12 cellular contexts compared by ENCODE assay signal in the genomic region with DNA sequence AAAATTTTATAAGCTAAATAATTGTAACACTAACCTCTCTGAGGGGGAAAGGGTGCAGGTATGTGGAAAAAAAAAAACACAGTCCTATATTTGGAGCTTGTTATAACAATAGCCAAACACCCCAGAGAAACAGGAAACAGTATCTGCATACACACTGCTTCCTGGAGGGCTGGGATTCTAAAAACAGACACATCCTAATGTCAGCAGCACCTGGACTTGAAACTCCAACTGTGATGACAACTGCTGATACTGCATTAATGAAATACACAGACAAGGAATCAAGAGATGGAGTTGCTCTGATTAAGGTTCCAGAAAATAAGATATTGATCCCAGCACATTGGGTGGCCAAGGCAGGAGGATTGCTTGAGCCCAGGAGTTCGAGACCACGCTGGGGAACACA. TPM values are rescaled to one million over a fixed set of nuclear protein-coding genes. Genes with fewer than 3 reads are reported as not detected.
DNase-seq lines count a peak whose midpoint lies in the region; ATAC-seq, FAIRE-seq and TF ChIP-seq lines count a peak whose summit lies in the region.
"Had no signal": no experiment of that assay in that cellular context is flagged by ENCODE, and none has a peak within 500 bp of the region (broad histone marks: within the 10 kb centered on the region; RNA-seq: fewer than 3 reads in every experiment).

No MANE protein-coding gene starts in this region.

- TF ChIP-seq EP300 in GM12878 (IDR thresholded peaks at IDR 0.05; ENCODE audit: borderline replicate concordance in 1 of 2, control insufficient read depth in 1 of 2, low read depth in 2 of 2, low read length in 2 of 2) (no peak), gastroesophageal sphincter (IDR thresholded peaks at IDR 0.05) (no peak)

- SMC1A ChIA-PET in GM12878 (lab: Charles Lee; ENCODE audit: uncharacterized antibody, unreplicated experiment), result interaction anchor here (0.7 to 0.9 kb wide), 2 partner anchors 45 to 79 kb away, joined by 3 to 4 read pairs; no protein-coding TSS in a partner anchor

- POLR2A ChIA-PET in GM12878 (lab: Charles Lee), result interaction anchor here (1.2 kb wide), 1 partner anchor 8 kb away, joined by 5 read pairs; no protein-coding TSS in a partner anchor

- H3K9me3 Mint-ChIP-seq in activated naive CD8-positive, alpha-beta T cell (ENCODE audit: low read depth), result no peaks in the 10 kb centered on the region
- no peaks in the 10 kb centered on the region for H3K9me3 Mint-ChIP-seq in activated naive CD8-positive, alpha-beta T cell treated with anti-CD3 and anti-CD28 coated beads, Interleukin-2, amount 50 U/mL, for 24 hours

- H3K27ac ChIP-seq in GM12878 (ENCODE audit: control insufficient read depth, insufficient read depth) (no peak overlapping the region; the same call in 1 of the 2 replicates), psoas muscle (peak overlapping the region; percentile 84), gastroesophageal sphincter (no peak overlapping the region)
- H3K27ac ChIP-seq: VCaP had no signal

- no peak overlapping the region for H2AFZ ChIP-seq in GM12878 (ENCODE audit: control insufficient read depth, low read depth, low read length)

- no peak for TF ChIP-seq CTCF in GM12878 (IDR thresholded peaks at IDR 0.05 in 2 of 3, conservative IDR thresholded peaks at IDR 0.05 in 1 of 3; ENCODE audit: control insufficient read depth in 2 of 3, extremely low read depth in 1 of 3, insufficient read depth in 1 of 3, low read depth in 3 of 3, low read length in 3 of 3)
- TF ChIP-seq CTCF in psoas muscle (IDR thresholded peaks at IDR 0.05), result no peak
- TF ChIP-seq CTCF in gastroesophageal sphincter (IDR thresholded peaks at IDR 0.05), result no peak

- H3K4me3 ChIP-seq in GM12878 (no peak overlapping the region), psoas muscle (peak overlapping the region; percentile 11), gastroesophageal sphincter (no peak overlapping the region)

- peaks cover 5% of the 10 kb centered on the region for H3K36me3 Mint-ChIP-seq in activated naive CD8-positive, alpha-beta T cell
- H3K36me3 Mint-ChIP-seq in activated naive CD8-positive, alpha-beta T cell treated with anti-CD3 and anti-CD28 coated beads, Interleukin-2, amount 50 U/mL, for 24 hours (ENCODE audit: low read depth), result peaks cover 35% of the 10 kb centered on the region

- peak overlapping the region; percentile 23 for H3K4me3 Mint-ChIP-seq in activated naive CD8-positive, alpha-beta T cell
- H3K4me3 Mint-ChIP-seq in activated naive CD8-positive, alpha-beta T cell treated with anti-CD3 and anti-CD28 coated beads, Interleukin-2, amount 50 U/mL, for 24 hours, result no peak overlapping the region
- H3K4me3 Mint-ChIP-seq: CD14-positive monocyte had no signal

- H3K27me3 ChIP-seq in GM12878 (replicated peaks in 1 of 2; ENCODE audit: control insufficient read depth in 2 of 2, insufficient read depth in 2 of 2, low read length in 1 of 2), result no peaks in the 10 kb centered on the region
- H3K27me3 ChIP-seq in psoas muscle (ENCODE audit: insufficient read depth in 3 of 3, low read length in 2 of 3), result no peaks in the 10 kb centered on the region
- no peaks in the 10 kb centered on the region for H3K27me3 ChIP-seq in gastroesophageal sphincter

- H3K4me1 ChIP-seq in GM12878 (ENCODE audit: control insufficient read depth, insufficient read depth, low read length) (peaks cover 15% of the 10 kb centered on the region), psoas muscle (peaks cover 59% of the 10 kb centered on the region), gastroesophageal sphincter (peaks cover 0 to 28% (median 0%) of the 10 kb centered on the region in 3 donors)

- ATAC-seq in activated naive CD8-positive, alpha-beta T cell treated with anti-CD3 and anti-CD28 coated beads, Interleukin-2, amount 50 U/mL, for 24 hours, result no peak
- no peak for ATAC-seq in GM12878
- ATAC-seq in psoas muscle, result peak; percentile 83 to 85 (median 83)
- no peak for ATAC-seq in HG02588 (IDR thresholded peaks at IDR 0.05; ENCODE audit: unreplicated experiment)
- ATAC-seq in gastroesophageal sphincter, result no peak

- RAD21 ChIA-PET in GM12878 (lab: Charles Lee; ENCODE audit: unreplicated experiment), result interaction anchor here (1.4 kb wide), 1 partner anchor 10 kb away, joined by 3 read pairs; no protein-coding TSS in a partner anchor

- H3K27me3 Mint-ChIP-seq in activated naive CD8-positive, alpha-beta T cell, result no peaks in the 10 kb centered on the region
- H3K27me3 Mint-ChIP-seq in activated naive CD8-positive, alpha-beta T cell treated with anti-CD3 and anti-CD28 coated beads, Interleukin-2, amount 50 U/mL, for 24 hours, result no peaks in the 10 kb centered on the region

- H4K20me1 ChIP-seq in GM12878 (ENCODE audit: control insufficient read depth, insufficient read depth), result no peaks in the 10 kb centered on the region

- WGBS in GM12878 (ENCODE audit: insufficient coverage, insufficient replicate concordance, low lambda C conversion rate, missing lambda C conversion rate), result 100% methylated on average over 2 of the region's 2 CpGs
- WGBS in psoas muscle, 3 donors, result 45 to 68% (median 48%) methylated on average over 2 of the region's 2 CpGs
- WGBS in gastroesophageal sphincter (ENCODE audit: low coverage in 1 of 2), 2 donors, result 88% methylated on average over 2 of the region's 2 CpGs; no CpG with 5 or more reads in 1 of the 2 donors

- H3K36me3 ChIP-seq in GM12878 (ENCODE audit: control insufficient read depth in 2 of 2, insufficient read depth in 2 of 2, low read length in 1 of 2) (peaks cover 0 to 4% of the 10 kb centered on the region in 2 experiments; a peak in 2 of 4 replicates), psoas muscle (ENCODE audit: insufficient read depth in 1 of 2, low read depth in 1 of 2) (peaks cover 5 to 28% of the 10 kb centered on the region in 2 donors), gastroesophageal sphincter (peaks cover 0 to 30% of the 10 kb centered on the region in 2 donors)

- peak overlapping the region; percentile 77 for H3K27ac Mint-ChIP-seq in activated naive CD8-positive, alpha-beta T cell
- H3K27ac Mint-ChIP-seq in activated naive CD8-positive, alpha-beta T cell treated with anti-CD3 and anti-CD28 coated beads, Interleukin-2, amount 50 U/mL, for 24 hours, result no peak overlapping the region

- peaks cover 55% of the 10 kb centered on the region for H3K4me1 Mint-ChIP-seq in activated naive CD8-positive, alpha-beta T cell (ENCODE audit: low read depth)
- peaks cover 57% of the 10 kb centered on the region for H3K4me1 Mint-ChIP-seq in activated naive CD8-positive, alpha-beta T cell treated with anti-CD3 and anti-CD28 coated beads, Interleukin-2, amount 50 U/mL, for 24 hours

- no peaks in the 10 kb centered on the region for H3K9me3 ChIP-seq in GM12878 (replicated peaks; ENCODE audit: control insufficient read depth, insufficient read depth, low read length)
- no peaks in the 10 kb centered on the region for H3K9me3 ChIP-seq in psoas muscle
- H3K9me3 ChIP-seq in gastroesophageal sphincter, result no peaks in the 10 kb centered on the region

- H3K79me2 ChIP-seq in GM12878 (ENCODE audit: control insufficient read depth, insufficient read depth, low read length), result peaks cover 9% of the 10 kb centered on the region

- CTCF ChIA-PET in GM12878 (lab: Yijun Ruan, JAX), result interaction anchor here (2.9 kb wide), 1 partner anchor 8 kb away, joined by 21 read pairs; a partner anchor contains a TSS

- no peak for FAIRE-seq in GM12878 (lab: Jason Lieb, UNC)
- FAIRE-seq: keratinocyte had no signal

- intact Hi-C loops in GM12878 (cut with micrococcal nuclease; ENCODE audit: unreplicated experiment) (no loop called here), psoas muscle (cut with DNase I) (loop anchor here in 1 of 2 donors (5.0 to 10.0 kb wide), 2 partner anchors 281 to 424 kb away; no protein-coding TSS in a partner anchor)

- no TSS peak for BruUV-seq in GM12878 (replicated peaks; lab: Mats Ljungman, UMichigan)

- DNase-seq in activated naive CD8-positive, alpha-beta T cell treated with anti-CD3 and anti-CD28 coated beads, Interleukin-2, amount 50 U/mL, for 24 hours, result no peak
- DNase-seq in LHCN-M2 (ENCODE audit: low read depth), result peak; percentile 67
- DNase-seq in GM12878 (ENCODE audit: low read depth, low spot score), result no peak
- no peak for DNase-seq in psoas muscle
- DNase-seq in NCI-H524 (lab: John Stamatoyannopoulos, UW), result no peak
- DNase-seq: activated effector memory CD4-positive, alpha-beta T cell treated with Interleukin-2 at 50 U/mL for 16 hours had no signal

- no peak for TF ChIP-seq POLR2A in GM12878 (IDR thresholded peaks at IDR 0.05; ENCODE audit: low read depth, low read length)
- TF ChIP-seq POLR2A in gastroesophageal sphincter (IDR thresholded peaks at IDR 0.05), result no peak

- no peak for TF ChIP-seq RAD21 in GM12878 (IDR thresholded peaks at IDR 0.05; ENCODE audit: insufficient read depth, low read depth, low read length)

- in situ Hi-C loops in GM12878 (cut with MboI), result no loop called here

- H3K9ac ChIP-seq in GM12878 (ENCODE audit: control insufficient read depth, insufficient read depth, low read length), result no peak overlapping the region

- peak overlapping the region; percentile 22; the same call in 1 of the 2 replicates for H3K4me2 ChIP-seq in GM12878 (ENCODE audit: control insufficient read depth, insufficient read depth)

RNA-seq across cellular contexts. Expression of a gene that starts 9.3 kb away (rescaled TPM):
- total RNA-seq in LHCN-M2 (2014; rRNA removed) (18.3 and 23.6 TPM in 2 replicates), GM12878 (2014; rRNA removed) (7.4 and 9.5 TPM in 2 replicates), GM12878 (2014; rRNA removed; fragmentation: Illumina TruSeq; extraction: Trizol) (5.7 and 5.9 TPM in 2 replicates), GM12878 (2021) (12.4 and 13.3 TPM in 2 replicates), psoas muscle (10 to 100 TPM in 3 of 4 donors, 1 to 10 TPM in 1; 9.2 to 16.8 (median 12.8) TPM), gastroesophageal sphincter (10 to 100 TPM in 1 of 4 donors, 1 to 10 TPM in 3; 6.7 to 10.8 (median 8.6) TPM)
- 17.6 TPM for polyA plus RNA-seq in LHCN-M2 (2012)
- total RNA-seq in GM12878 (2013; cell fraction: nucleolus; rRNA removed), result 35.2 and 40.8 TPM in 2 replicates
- polyA plus RNA-seq in GM12878 (2011; ENCODE audit: low read depth), result 6.4 TPM
- polyA plus RNA-seq in GM12878 (2011; rRNA removed) (5.1 and 12.8 TPM in 2 replicates), GM12878 (2014; fragmentation: Illumina TruSeq; extraction: Trizol) (2.7 and 6.2 TPM in 2 replicates), GM12878 (2014; fragmentation: Nextera tagmentation; extraction: Ambion mirVana) (1 to 10 TPM; 1.2 to 2.4 TPM), GM12878 (2014; rRNA removed) (10.5 and 10.8 TPM in 2 replicates), GM12878 (2016; fragmentation: Nextera tagmentation; extraction: Ambion mirVana) (10 to 100 TPM; 10.6 to 11.0 TPM), psoas muscle (10 to 100 TPM; 10.6 to 23.8 (median 12.1) TPM)
- 11.0 and 14.7 TPM in 2 replicates for polyA plus RNA-seq in GM12878 (2011; cell fraction: cytosol; rRNA removed)
- polyA plus RNA-seq in GM12878 (2011; cell fraction: nucleus; rRNA removed), result 20.0 and 24.0 TPM in 2 replicates
- polyA plus RNA-seq in GM12878 (2012), result 5.2 and 6.5 TPM in 2 replicates
- 17.5 and 30.1 TPM in 2 replicates for polyA minus RNA-seq in GM12878 (2011; rRNA and poly(A)+ RNA removed)
- polyA minus RNA-seq in GM12878 (2011; cell fraction: cytosol; rRNA and poly(A)+ RNA removed), result 6.5 and 11.4 TPM in 2 replicates
- polyA minus RNA-seq in GM12878 (2011; cell fraction: nucleus; rRNA and poly(A)+ RNA removed), result 13.7 and 21.4 TPM in 2 replicates

RNA-seq across cellular contexts. Expression of a gene that starts 45.5 kb away (rescaled TPM):
- total RNA-seq in LHCN-M2 (2014; rRNA removed) (212 and 239 TPM in 2 replicates), GM12878 (2014; rRNA removed) (67.1 and 81.3 TPM in 2 replicates), GM12878 (2014; rRNA removed; fragmentation: Illumina TruSeq; extraction: Trizol) (37.4 and 41.7 TPM in 2 replicates), GM12878 (2021) (64.7 and 70.9 TPM in 2 replicates), psoas muscle (10 to 100 TPM; 29.6 to 47.9 (median 42.6) TPM), gastroesophageal sphincter (10 to 100 TPM; 54.0 to 80.9 (median 64.2) TPM)
- polyA plus RNA-seq in LHCN-M2 (2012), result 215 TPM
- 31.9 and 40.4 TPM in 2 replicates for total RNA-seq in GM12878 (2013; cell fraction: nucleolus; rRNA removed)
- 52.4 TPM for polyA plus RNA-seq in GM12878 (2011; ENCODE audit: low read depth)
- polyA plus RNA-seq in GM12878 (2011; rRNA removed) (58.8 and 67.5 TPM in 2 replicates), GM12878 (2014; fragmentation: Illumina TruSeq; extraction: Trizol) (40.4 and 54.3 TPM in 2 replicates), GM12878 (2014; fragmentation: Nextera tagmentation; extraction: Ambion mirVana) (10 to 100 TPM; 16.0 to 29.2 TPM), GM12878 (2014; rRNA removed) (43.2 and 45.0 TPM in 2 replicates), GM12878 (2016; fragmentation: Nextera tagmentation; extraction: Ambion mirVana) (100 to 1,000 TPM; 155 to 187 TPM), psoas muscle (10 to 100 TPM; 31.9 to 69.7 (median 51.5) TPM)
- polyA plus RNA-seq in GM12878 (2011; cell fraction: cytosol; rRNA removed), result 33.7 and 39.2 TPM in 2 replicates
- polyA plus RNA-seq in GM12878 (2011; cell fraction: nucleus; rRNA removed), result 22.9 and 24.4 TPM in 2 replicates
- polyA plus RNA-seq in GM12878 (2012), result 56.2 and 70.0 TPM in 2 replicates
- 32.8 and 33.5 TPM in 2 replicates for polyA minus RNA-seq in GM12878 (2011; rRNA and poly(A)+ RNA removed)
- polyA minus RNA-seq in GM12878 (2011; cell fraction: cytosol; rRNA and poly(A)+ RNA removed), result 10.4 and 16.2 TPM in 2 replicates
- polyA minus RNA-seq in GM12878 (2011; cell fraction: nucleus; rRNA and poly(A)+ RNA removed), result 7.0 and 10.2 TPM in 2 replicates

Comparison
In these comparisons a context has a peak if more than half of its experiments do, and no peak if none do; other contexts are left out.
1. ATAC-seq: peak in psoas muscle (4 of 4); none in activated naive CD8-positive, alpha-beta T cell treated with anti-CD3 and anti-CD28 coated beads, Interleukin-2, amount 50 U/mL, for 24 hours (single experiment), GM12878 (single experiment), HG02588 (single experiment) and gastroesophageal sphincter (single experiment).